In the genomic region with DNA sequence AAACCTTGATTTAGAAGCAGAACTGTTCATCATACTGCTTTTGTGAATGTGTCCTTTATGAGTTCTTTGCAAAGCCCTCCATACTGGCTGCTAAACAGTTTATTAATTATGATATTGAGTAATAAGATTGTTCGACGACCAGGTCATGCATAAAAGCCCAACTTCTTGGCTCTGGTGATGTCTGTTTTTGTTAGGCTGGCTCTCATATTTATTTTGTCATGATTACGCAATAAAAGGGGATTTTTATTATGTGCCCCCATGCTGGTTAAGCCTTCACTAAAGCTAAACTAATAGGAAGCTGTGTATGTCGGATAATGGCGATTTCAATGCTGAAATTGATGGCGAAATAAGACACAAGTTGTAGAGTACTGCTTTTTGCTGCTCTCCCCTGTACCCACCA, we compare ENCODE assay signal across 21 cellular contexts.
"Had no signal": no experiment of that assay in that cellular context is flagged by ENCODE, and none has a peak within 500 bp of the region (broad histone marks: within the 10 kb centered on the region; RNA-seq: fewer than 3 reads in every experiment).

No MANE protein-coding gene starts in this region.

- H3K27me3 ChIP-seq: ascending aorta, esophagus squamous epithelium, tibial nerve, vagina had no signal

- H3K4me1 ChIP-seq: ascending aorta, esophagus squamous epithelium, vagina had no signal

- H3K36me3 ChIP-seq: ascending aorta, esophagus squamous epithelium, tibial nerve, vagina had no signal

- H3K4me3 ChIP-seq: ascending aorta, esophagus squamous epithelium, mucosa of descending colon, skin epidermis, tibial nerve, vagina had no signal

- ATAC-seq: activated T-cell treated with anti-CD3 and anti-CD28 coated beads, Interleukin-2, amount 50 U/mL, for 4 hours; mucosa of descending colon had no signal

- H3K27ac ChIP-seq: ascending aorta, esophagus squamous epithelium, skin epidermis, tibial nerve, vagina, VCaP had no signal

- DNase-seq: activated CD4-positive, alpha-beta T cell treated with anti-CD3 and anti-CD28 coated beads, Interleukin-2, amount 50 U/mL, for 1 hour; activated CD4-positive, CD25-positive, alpha-beta regulatory T cell treated with anti-CD3 and anti-CD28 coated beads, Interleukin-2, amount 50 U/mL, for 72 hours; activated CD8-positive, alpha-beta memory T cell treated with anti-CD3 and anti-CD28 coated beads, Interleukin-2, amount 50 U/mL, for 4 hours; activated effector memory CD4-positive, alpha-beta T cell treated with Interleukin-2 at 50 U/mL for 16 hours; activated naive CD4-positive, alpha-beta T cell treated with anti-CD3 and anti-CD28 coated beads, Interleukin-2, amount 10 ng/mL, durations not matched to agents 7 days and 5 days; activated T-cell treated with anti-CD3 and anti-CD28 coated beads, Interleukin-2, amount 50 U/mL, for 4 hours; dermis blood vessel endothelial cell; effector memory CD4-positive, alpha-beta T cell; esophagus squamous epithelium; foreskin melanocyte; head of caudate nucleus; mucosa of descending colon; naive B cell; retina; SW 1271; T-helper 2 cell had no signal

- H3K9me3 ChIP-seq: ascending aorta, esophagus squamous epithelium, mucosa of descending colon, vagina had no signal
